In the genomic region with DNA sequence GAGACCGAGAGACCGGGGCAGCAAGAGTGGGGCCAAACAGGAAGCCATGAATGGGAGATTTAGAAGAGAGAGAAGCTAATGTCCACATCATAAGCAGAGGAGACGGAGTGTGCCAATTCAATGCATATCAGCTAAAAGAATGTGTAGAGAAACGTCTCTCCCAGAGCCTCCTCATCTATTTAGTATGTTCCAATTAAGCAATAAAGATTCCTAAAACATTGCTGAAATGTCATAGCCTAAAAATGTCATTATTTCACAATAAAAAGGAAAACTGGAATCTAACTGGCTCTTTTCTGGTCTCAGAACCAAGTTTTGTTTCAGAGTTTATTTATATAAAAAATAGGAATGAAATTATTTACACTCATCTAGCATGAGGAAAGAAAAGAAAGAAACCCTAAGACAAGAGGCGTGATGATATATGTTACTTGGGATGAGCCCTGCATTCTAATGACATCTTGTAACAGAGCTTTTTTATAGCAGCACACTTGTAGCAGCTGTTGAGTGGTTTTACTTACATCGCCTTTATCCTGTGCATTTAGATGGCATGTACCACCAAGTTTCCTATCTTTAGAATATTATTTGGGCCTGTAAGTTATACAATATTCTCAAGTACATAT, we compare ENCODE assay signal across 15 cellular contexts.
DNase-seq lines count a peak whose midpoint lies in the region; ATAC-seq and TF ChIP-seq lines count a peak whose summit lies in the region.
"Had no signal": no experiment of that assay in that cellular context is flagged by ENCODE, and none has a peak within 500 bp of the region (broad histone marks: within the 10 kb centered on the region; RNA-seq: fewer than 3 reads in every experiment).

No MANE protein-coding gene starts in this region.

- no peaks in the 10 kb centered on the region for H3K27me3 ChIP-seq in fibroblast of lung (ENCODE audit: control insufficient read depth, insufficient read depth, low read length)
- H3K27me3 ChIP-seq: vagina had no signal

- no peak for TF ChIP-seq CTCF in AG10803 (conservative IDR thresholded peaks at IDR 0.05; ENCODE audit: low read length)
- no peak for TF ChIP-seq CTCF in RWPE1 (conservative IDR thresholded peaks at IDR 0.05; ENCODE audit: low read depth)
- no peak for TF ChIP-seq CTCF in fibroblast of lung (conservative IDR thresholded peaks at IDR 0.05 in 1 of 2, IDR thresholded peaks at IDR 0.05 in 1 of 2; ENCODE audit: low read depth in 1 of 2, low read length in 2 of 2)

- H3K79me2 ChIP-seq in fibroblast of lung (ENCODE audit: control insufficient read depth, insufficient read depth, low read length) = no peaks in the 10 kb centered on the region

- H4K20me1 ChIP-seq in fibroblast of lung (ENCODE audit: control insufficient read depth, extremely low read depth, insufficient read depth, low read length) = no peaks in the 10 kb centered on the region

- H3K9ac ChIP-seq in fibroblast of lung (ENCODE audit: insufficient read depth, low read length) = peak overlapping the region; percentile 16

- H3K27ac ChIP-seq in RWPE1 = no peak overlapping the region
- peak overlapping the region; percentile 84 for H3K27ac ChIP-seq in fibroblast of lung (ENCODE audit: insufficient read depth, low read length)
- H3K27ac ChIP-seq: vagina, WERI-Rb-1 had no signal

- DNase-seq in AG10803 (ENCODE audit: low read depth) = peak; percentile 96
- peak; percentile 36 for DNase-seq in RWPE1 (ENCODE audit: low spot score)
- DNase-seq in fibroblast of lung (ENCODE audit: low read depth in 2 of 2) = peak; percentile 93 to 94
- no peak for DNase-seq in sciatic nerve (ENCODE audit: low spot score)
- DNase-seq in hypothalamus (lab: John Stamatoyannopoulos, UW) = no peak
- DNase-seq: activated T-cell treated with anti-CD3 and anti-CD28 coated beads for 4 hours, amygdala, NCI-H1105, NCI-H524 treated with DMSO at 0.1 percent for 48 hours, WERI-Rb-1 had no signal

- H3K27me3 Mint-ChIP-seq in activated T-helper 17 cell treated with anti-CD3 and anti-CD28 coated beads, Interleukin-2, amount 50 U/mL, for 72 hours = no peaks in the 10 kb centered on the region

- H3K9me3 Mint-ChIP-seq in activated T-helper 17 cell treated with anti-CD3 and anti-CD28 coated beads, Interleukin-2, amount 50 U/mL, for 72 hours = peaks cover 8% of the 10 kb centered on the region

- H3K4me3 ChIP-seq in AG10803 (ENCODE audit: low read length) (no peak overlapping the region), fibroblast of lung (replicated peaks in 1 of 4; ENCODE audit: control extremely low read depth in 1 of 4, insufficient read depth in 1 of 4, low read depth in 3 of 4, low read length in 4 of 4) (peak overlapping the region in 1 of 4 experiments; percentile 13)
- H3K4me3 ChIP-seq: vagina had no signal

- peak; percentile 31 for ATAC-seq in sciatic nerve
- no peak for ATAC-seq in GM19463 (IDR thresholded peaks at IDR 0.05; ENCODE audit: unreplicated experiment)
- no peak for ATAC-seq in GM19023 (IDR thresholded peaks at IDR 0.05; ENCODE audit: unreplicated experiment)
- ATAC-seq in activated T-helper 17 cell treated with anti-CD3 and anti-CD28 coated beads, Interleukin-2, amount 50 U/mL, for 72 hours (replicated peaks) = no peak

- CTCF ChIA-PET in RWPE1 (lab: Yijun Ruan, JAX) = interaction anchor here (0.6 to 0.7 kb wide), 2 partner anchors 10 to 1677 kb away, joined by 3 read pairs; no protein-coding TSS in a partner anchor

- no peak overlapping the region for H3K4me3 Mint-ChIP-seq in activated T-helper 17 cell treated with anti-CD3 and anti-CD28 coated beads, Interleukin-2, amount 50 U/mL, for 72 hours
- H3K4me3 Mint-ChIP-seq: CD14-positive monocyte had no signal

- peak overlapping the region; percentile 47 for H2AFZ ChIP-seq in fibroblast of lung (ENCODE audit: low read length)

- intact Hi-C loops in sciatic nerve (cut with DNase I) = no loop called here

- POLR2A ChIA-PET in RWPE1 (lab: Yijun Ruan, JAX; ENCODE audit: low non-redundant PET) = no interaction called here

- no peaks in the 10 kb centered on the region for H3K9me3 ChIP-seq in fibroblast of lung (ENCODE audit: control insufficient read depth, insufficient read depth, low read depth, low read length)
- H3K9me3 ChIP-seq: vagina had no signal

- no peaks in the 10 kb centered on the region for H3K36me3 Mint-ChIP-seq in activated T-helper 17 cell treated with anti-CD3 and anti-CD28 coated beads, Interleukin-2, amount 50 U/mL, for 72 hours (ENCODE audit: low read depth)
- H3K36me3 Mint-ChIP-seq: CD14-positive monocyte had no signal

- no peak overlapping the region for H3K27ac Mint-ChIP-seq in activated T-helper 17 cell treated with anti-CD3 and anti-CD28 coated beads, Interleukin-2, amount 50 U/mL, for 72 hours

- H3K4me1 ChIP-seq in fibroblast of lung (ENCODE audit: control insufficient read depth, extremely low read depth, insufficient read depth, low read length) = peaks cover 17% of the 10 kb centered on the region
- H3K4me1 ChIP-seq: vagina had no signal

- H3K36me3 ChIP-seq in fibroblast of lung (ENCODE audit: control insufficient read depth, insufficient read depth, low read length) = no peaks in the 10 kb centered on the region
- H3K36me3 ChIP-seq: vagina, WERI-Rb-1 had no signal

- no peaks in the 10 kb centered on the region for H3K4me1 Mint-ChIP-seq in activated T-helper 17 cell treated with anti-CD3 and anti-CD28 coated beads, Interleukin-2, amount 50 U/mL, for 72 hours
- H3K4me1 Mint-ChIP-seq: CD14-positive monocyte had no signal

- peak overlapping the region; percentile 76 for H3K4me2 ChIP-seq in fibroblast of lung (ENCODE audit: extremely low read depth, insufficient read depth, low read length)

Comparison
In these comparisons a context has a peak if more than half of its experiments do, and no peak if none do; other contexts are left out.
1. DNase-seq: peak in AG10803 (single experiment), RWPE1 (single experiment) and fibroblast of lung (2 of 2); none in sciatic nerve (single experiment) and hypothalamus (0 of 51).